ENCODE assay signal across 1 cellular context in genomic region chr12:121560392-121561021, GRCh38.
TF ChIP-seq lines count a peak whose summit lies in the region.

No MANE protein-coding gene starts in this region.

TF ChIP-seq in GM12878, 131 proteins besides CTCF, POLR2A, EP300 and RAD21 (continued from another document):
- peak; percentile 49; the same call in 1 of the 2 replicates for TF ChIP-seq ATF2 (IDR thresholded peaks at IDR 0.05; ENCODE audit: low read length)
- peak; percentile 72; the same call in 1 of the 2 replicates for TF ChIP-seq TBL1XR1 (IDR thresholded peaks at IDR 0.05; ENCODE audit: low read depth, low read length)
- peak; percentile 97 for TF ChIP-seq RELB (IDR thresholded peaks at IDR 0.05; ENCODE audit: low read depth)
- TF ChIP-seq EGR1 (IDR thresholded peaks at IDR 0.05; ENCODE audit: borderline replicate concordance in 1 of 2, low read depth in 2 of 2, low read length in 2 of 2) = peak in 1 of 2 experiments; percentile 22; a peak in 1 of 3 replicates
- TF ChIP-seq SP1 (IDR thresholded peaks at IDR 0.05; ENCODE audit: low read depth, low read length) = no peak
- TF ChIP-seq EED (IDR thresholded peaks at IDR 0.05; ENCODE audit: low read depth) = peak; percentile 94
- TF ChIP-seq MLLT1 (IDR thresholded peaks at IDR 0.05) = no peak
- no peak for TF ChIP-seq RCOR1 (conservative IDR thresholded peaks at IDR 0.05; ENCODE audit: low read depth, low read length)
- TF ChIP-seq, protein P1, sequence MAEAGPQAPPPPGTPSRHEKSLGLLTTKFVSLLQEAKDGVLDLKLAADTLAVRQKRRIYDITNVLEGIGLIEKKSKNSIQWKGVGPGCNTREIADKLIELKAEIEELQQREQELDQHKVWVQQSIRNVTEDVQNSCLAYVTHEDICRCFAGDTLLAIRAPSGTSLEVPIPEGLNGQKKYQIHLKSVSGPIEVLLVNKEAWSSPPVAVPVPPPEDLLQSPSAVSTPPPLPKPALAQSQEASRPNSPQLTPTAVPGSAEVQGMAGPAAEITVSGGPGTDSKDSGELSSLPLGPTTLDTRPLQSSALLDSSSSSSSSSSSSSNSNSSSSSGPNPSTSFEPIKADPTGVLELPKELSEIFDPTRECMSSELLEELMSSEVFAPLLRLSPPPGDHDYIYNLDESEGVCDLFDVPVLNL (IDR thresholded peaks at IDR 0.05; ENCODE audit: low read depth, low read length) = no peak
- TF ChIP-seq, protein P2, sequence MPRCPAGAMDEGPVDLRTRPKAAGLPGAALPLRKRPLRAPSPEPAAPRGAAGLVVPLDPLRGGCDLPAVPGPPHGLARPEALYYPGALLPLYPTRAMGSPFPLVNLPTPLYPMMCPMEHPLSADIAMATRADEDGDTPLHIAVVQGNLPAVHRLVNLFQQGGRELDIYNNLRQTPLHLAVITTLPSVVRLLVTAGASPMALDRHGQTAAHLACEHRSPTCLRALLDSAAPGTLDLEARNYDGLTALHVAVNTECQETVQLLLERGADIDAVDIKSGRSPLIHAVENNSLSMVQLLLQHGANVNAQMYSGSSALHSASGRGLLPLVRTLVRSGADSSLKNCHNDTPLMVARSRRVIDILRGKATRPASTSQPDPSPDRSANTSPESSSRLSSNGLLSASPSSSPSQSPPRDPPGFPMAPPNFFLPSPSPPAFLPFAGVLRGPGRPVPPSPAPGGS (IDR thresholded peaks at IDR 0.05; ENCODE audit: borderline replicate concordance, insufficient read depth, low read depth, low read length, poor library complexity, severe bottlenecking) = peak; percentile 95
- TF ChIP-seq RELA (IDR thresholded peaks at IDR 0.05; ENCODE audit: borderline replicate concordance, partially characterized antibody) = peak; percentile 99
- TF ChIP-seq NBN (IDR thresholded peaks at IDR 0.05) = 0 out of 2 replicates have a peak, but pooled peaks have one; percentile 33
- peak; percentile 82 for TF ChIP-seq IRF4 (IDR thresholded peaks at IDR 0.05; ENCODE audit: low read depth, low read length)
- TF ChIP-seq PAX5 (IDR thresholded peaks at IDR 0.05; ENCODE audit: borderline replicate concordance, low read depth, low read length) = peak; percentile 73; the same call in 1 of the 2 replicates
- peak; percentile 94 for TF ChIP-seq DPF2 (IDR thresholded peaks at IDR 0.05)
- peak in 1 of 2 experiments; percentile 69; a peak in 1 of 4 replicates for TF ChIP-seq SRF (IDR thresholded peaks at IDR 0.05; ENCODE audit: low read depth in 2 of 2, low read length in 2 of 2)
- TF ChIP-seq BACH1 (IDR thresholded peaks at IDR 0.05; ENCODE audit: borderline replicate concordance) = peak; percentile 77; the same call in 1 of the 2 replicates
- peak; percentile 69 for TF ChIP-seq CREM (IDR thresholded peaks at IDR 0.05; ENCODE audit: low read depth)
- 0 out of 2 replicates have a peak, but pooled peaks have one; percentile 14 for TF ChIP-seq JUNB (IDR thresholded peaks at IDR 0.05)
- TF ChIP-seq BCL11A (IDR thresholded peaks at IDR 0.05; ENCODE audit: low read depth, low read length) = peak; percentile 88
- TF ChIP-seq, protein P3, sequence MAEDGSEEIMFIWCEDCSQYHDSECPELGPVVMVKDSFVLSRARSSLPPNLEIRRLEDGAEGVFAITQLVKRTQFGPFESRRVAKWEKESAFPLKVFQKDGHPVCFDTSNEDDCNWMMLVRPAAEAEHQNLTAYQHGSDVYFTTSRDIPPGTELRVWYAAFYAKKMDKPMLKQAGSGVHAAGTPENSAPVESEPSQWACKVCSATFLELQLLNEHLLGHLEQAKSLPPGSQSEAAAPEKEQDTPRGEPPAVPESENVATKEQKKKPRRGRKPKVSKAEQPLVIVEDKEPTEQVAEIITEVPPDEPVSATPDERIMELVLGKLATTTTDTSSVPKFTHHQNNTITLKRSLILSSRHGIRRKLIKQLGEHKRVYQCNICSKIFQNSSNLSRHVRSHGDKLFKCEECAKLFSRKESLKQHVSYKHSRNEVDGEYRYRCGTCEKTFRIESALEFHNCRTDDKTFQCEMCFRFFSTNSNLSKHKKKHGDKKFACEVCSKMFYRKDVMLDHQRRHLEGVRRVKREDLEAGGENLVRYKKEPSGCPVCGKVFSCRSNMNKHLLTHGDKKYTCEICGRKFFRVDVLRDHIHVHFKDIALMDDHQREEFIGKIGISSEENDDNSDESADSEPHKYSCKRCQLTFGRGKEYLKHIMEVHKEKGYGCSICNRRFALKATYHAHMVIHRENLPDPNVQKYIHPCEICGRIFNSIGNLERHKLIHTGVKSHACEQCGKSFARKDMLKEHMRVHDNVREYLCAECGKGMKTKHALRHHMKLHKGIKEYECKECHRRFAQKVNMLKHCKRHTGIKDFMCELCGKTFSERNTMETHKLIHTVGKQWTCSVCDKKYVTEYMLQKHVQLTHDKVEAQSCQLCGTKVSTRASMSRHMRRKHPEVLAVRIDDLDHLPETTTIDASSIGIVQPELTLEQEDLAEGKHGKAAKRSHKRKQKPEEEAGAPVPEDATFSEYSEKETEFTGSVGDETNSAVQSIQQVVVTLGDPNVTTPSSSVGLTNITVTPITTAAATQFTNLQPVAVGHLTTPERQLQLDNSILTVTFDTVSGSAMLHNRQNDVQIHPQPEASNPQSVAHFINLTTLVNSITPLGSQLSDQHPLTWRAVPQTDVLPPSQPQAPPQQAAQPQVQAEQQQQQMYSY (CRISPR knock-in tag; IDR thresholded peaks at IDR 0.05) = no peak
- peak; percentile 91 for TF ChIP-seq NFIC (IDR thresholded peaks at IDR 0.05; ENCODE audit: low read depth, low read length)
- peak; percentile 83 for TF ChIP-seq IKZF1 (conservative IDR thresholded peaks at IDR 0.05)
- TF ChIP-seq ZBED1 (IDR thresholded peaks at IDR 0.05; ENCODE audit: borderline replicate concordance) = peak; percentile 47; the same call in 1 of the 2 replicates
- peak; percentile 12 to 22; a peak in 1 of 4 replicates for TF ChIP-seq BHLHE40 (IDR thresholded peaks at IDR 0.05; ENCODE audit: borderline replicate concordance in 1 of 2, low read depth in 2 of 2, low read length in 1 of 2)
- TF ChIP-seq CHD2 (IDR thresholded peaks at IDR 0.05; ENCODE audit: borderline replicate concordance, low read depth, low read length) = peak; percentile 53; the same call in 1 of the 2 replicates
- no peak for TF ChIP-seq SMC3 (IDR thresholded peaks at IDR 0.05; ENCODE audit: borderline replicate concordance, low read length)
- TF ChIP-seq FOXM1 (IDR thresholded peaks at IDR 0.05; ENCODE audit: low read depth, low read length) = peak; percentile 79; the same call in 1 of the 2 replicates
- TF ChIP-seq POU2F2 (IDR thresholded peaks at IDR 0.05; ENCODE audit: borderline replicate concordance, low read depth, low read length) = peak; percentile 71; the same call in 1 of the 3 replicates
- TF ChIP-seq NFXL1 (IDR thresholded peaks at IDR 0.05; ENCODE audit: borderline replicate concordance) = no peak
- peak; percentile 72 for TF ChIP-seq NR2F1 (conservative IDR thresholded peaks at IDR 0.05)
- no peak for TF ChIP-seq LARP7 (IDR thresholded peaks at IDR 0.05)
- TF ChIP-seq BMI1 (IDR thresholded peaks at IDR 0.05; ENCODE audit: borderline replicate concordance) = peak; percentile 74; the same call in 1 of the 2 replicates
- 0 out of 2 replicates have a peak, but pooled peaks have one; percentile 9 for TF ChIP-seq TCF3 (IDR thresholded peaks at IDR 0.05; ENCODE audit: borderline replicate concordance, insufficient read depth, low read depth, low read length)
- no peak for TF ChIP-seq CUX1 (IDR thresholded peaks at IDR 0.05; ENCODE audit: insufficient replicate concordance, low read depth, low read length)
- TF ChIP-seq POLR2AphosphoS2 (IDR thresholded peaks at IDR 0.05; ENCODE audit: low read depth, low read length) = no peak
- no peak for TF ChIP-seq YY1 (IDR thresholded peaks at IDR 0.05; ENCODE audit: low read depth, low read length)
- 0 out of 4 replicates have a peak, but pooled peaks of 1 of the 2 experiments have one; percentile 20 for TF ChIP-seq ETV6 (conservative IDR thresholded peaks at IDR 0.05 in 1 of 2, IDR thresholded peaks at IDR 0.05 in 1 of 2; ENCODE audit: borderline replicate concordance in 1 of 2, low read depth in 1 of 2)
- TF ChIP-seq SPI1 (IDR thresholded peaks at IDR 0.05; ENCODE audit: borderline replicate concordance, insufficient read depth, low read depth, low read length) = peak; percentile 97
- peak; percentile 85 to 90 for TF ChIP-seq IKZF2 (IDR thresholded peaks at IDR 0.05)
- TF ChIP-seq SKIL (IDR thresholded peaks at IDR 0.05; ENCODE audit: low read depth, poor library complexity, severe bottlenecking) = peak; percentile 61
- TF ChIP-seq ZNF217 (IDR thresholded peaks at IDR 0.05) = no peak
